8 cellular contexts compared by ENCODE assay signal in genomic region chr3:184362668-184363540, GRCh38. TPM values are rescaled to one million over a fixed set of nuclear protein-coding genes. Genes with fewer than 3 reads are reported as not detected.
DNase-seq lines count a peak whose midpoint lies in the region; ATAC-seq and TF ChIP-seq lines count a peak whose summit lies in the region.

No MANE protein-coding gene starts in this region.

- peak; percentile 56 to 65 for TF ChIP-seq RAD21 in liver (IDR thresholded peaks at IDR 0.05)

- TF ChIP-seq CTCF in CD14-positive monocyte (IDR thresholded peaks at IDR 0.05) = peak; percentile 63
- peak; percentile 38 for TF ChIP-seq CTCF in liver (IDR thresholded peaks at IDR 0.05; ENCODE audit: low read depth, low read length, missing input control)

- peak overlapping the region; percentile 92 to 98 for H3K27ac ChIP-seq in liver (ENCODE audit: low read depth in 1 of 2, low read length in 2 of 2)

- peaks cover 23 to 30% of the 10 kb centered on the region in 2 donors for H3K36me3 Mint-ChIP-seq in CD14-positive monocyte

- H3K4me3 ChIP-seq in liver (ENCODE audit: low read depth in 1 of 3, low read length in 3 of 3) = peak overlapping the region; percentile 88 to 97 (median 96)

- intact Hi-C loops in CD14-positive monocyte (cut with micrococcal nuclease) = no loop called here

- H3K4me3 Mint-ChIP-seq in CD14-positive monocyte = peak overlapping the region; percentile 94 to 99

- H3K9me3 ChIP-seq in liver (ENCODE audit: control insufficient read depth in 4 of 4, low read length in 3 of 4) = no peaks in the 10 kb centered on the region

- peaks cover 0 to 2% (median 0%) of the 10 kb centered on the region in 7 donors for H3K9me3 Mint-ChIP-seq in CD14-positive monocyte

- H3K27me3 Mint-ChIP-seq in CD14-positive monocyte (ENCODE audit: low read depth in 3 of 3) = peaks cover 12 to 17% (median 15%) of the 10 kb centered on the region in 3 donors

- ATAC-seq in GM19351 (IDR thresholded peaks at IDR 0.05; ENCODE audit: unreplicated experiment) = peak; percentile 83
- ATAC-seq in HG03521 (IDR thresholded peaks at IDR 0.05; ENCODE audit: unreplicated experiment) = peak; percentile 87

- peak overlapping the region; percentile 92 for H3K9ac ChIP-seq in liver (ENCODE audit: low read depth in 1 of 2, low read length in 2 of 2)

- no peaks in the 10 kb centered on the region for H3K27me3 ChIP-seq in liver (ENCODE audit: control insufficient read depth in 4 of 4, insufficient read depth in 4 of 4, low read length in 3 of 4)

- H3K27ac Mint-ChIP-seq in CD14-positive monocyte = peak overlapping the region; percentile 87 to 95 (median 93)

- peaks cover 30% of the 10 kb centered on the region for H3K4me1 Mint-ChIP-seq in CD14-positive monocyte

- under 1% methylated on average over 67 of the region's 67 CpGs for WGBS in liver

- H3K4me1 ChIP-seq in liver (ENCODE audit: control insufficient read depth in 4 of 4, insufficient read depth in 4 of 4, low read length in 3 of 4) = peaks cover 2 to 28% (median 12%) of the 10 kb centered on the region in 4 donors

- H3K36me3 ChIP-seq in liver (ENCODE audit: control insufficient read depth in 4 of 4, insufficient read depth in 3 of 4, low read depth in 1 of 4, low read length in 3 of 4) = peaks cover 0 to 12% (median 2%) of the 10 kb centered on the region in 4 donors

- DNase-seq in CD14-positive monocyte (ENCODE audit: low spot score) (peak; percentile 91), NCI-H69 (lab: John Stamatoyannopoulos, UW) (peak; percentile 99), dermis blood vessel endothelial cell (peak; percentile 97)
- DNase-seq in activated CD4-positive, alpha-beta T cell treated with anti-CD3 and anti-CD28 coated beads, Interleukin-2, amount 50 U/mL, for 24 hours (ENCODE audit: low read depth in 1 of 2, low spot score in 1 of 2) = peak; percentile 91 to 95
- peak; percentile 96 for DNase-seq in stimulated activated CD4-positive, alpha-beta T cell treated with anti-CD3 and anti-CD28 coated beads, Interleukin-4, amount 100 ng/mL, for 24 hours

TF ChIP-seq in liver, 16 proteins besides CTCF, POLR2A, EP300 and RAD21:
- TF ChIP-seq EGR1 (IDR thresholded peaks at IDR 0.05; ENCODE audit: low read depth in 2 of 2) = peak; percentile 65 to 72
- TF ChIP-seq HNF4A (conservative IDR thresholded peaks at IDR 0.05) = peak; percentile 80 to 92
- no peak for TF ChIP-seq NR2F2 (IDR thresholded peaks at IDR 0.05)
- TF ChIP-seq TAF1 (conservative IDR thresholded peaks at IDR 0.05) = no peak
- TF ChIP-seq FOXA1 (IDR thresholded peaks at IDR 0.05) = peak; percentile 31
- TF ChIP-seq ZBTB33 (IDR thresholded peaks at IDR 0.05) = no peak
- peak; percentile 75 for TF ChIP-seq REST (IDR thresholded peaks at IDR 0.05)
- no peak for TF ChIP-seq FOXA2 (IDR thresholded peaks at IDR 0.05)
- no peak for TF ChIP-seq ATF3 (IDR thresholded peaks at IDR 0.05)
- peak; percentile 66 for TF ChIP-seq HNF4G (IDR thresholded peaks at IDR 0.05)
- peak; percentile 82 to 96 for TF ChIP-seq GABPA (IDR thresholded peaks at IDR 0.05 in 1 of 2, conservative IDR thresholded peaks at IDR 0.05 in 1 of 2)
- TF ChIP-seq RXRA (IDR thresholded peaks at IDR 0.05) = peak; percentile 36 to 56
- peak; percentile 82 for TF ChIP-seq MAX (IDR thresholded peaks at IDR 0.05)
- peak; percentile 44 for TF ChIP-seq YY1 (IDR thresholded peaks at IDR 0.05)
- TF ChIP-seq SP1 (IDR thresholded peaks at IDR 0.05) = peak; percentile 79
- TF ChIP-seq JUND (IDR thresholded peaks at IDR 0.05) = no peak

RNA-seq across cellular contexts. Expression of gene POLR2H, which starts 1.4 kb away (rescaled TPM):
- 10 to 100 TPM; 21.7 to 24.6 TPM for polyA plus RNA-seq in CD14-positive monocyte
- total RNA-seq in dermis blood vessel endothelial cell = 91.2 and 135 TPM in 2 replicates
- total RNA-seq in liver = 10 to 100 TPM; 25.7 to 55.7 TPM
- polyA plus RNA-seq in liver = 10 to 100 TPM; 43.1 to 43.9 TPM

RNA-seq across cellular contexts. Expression of gene CLCN2, which starts 1.5 kb away (rescaled TPM):
- polyA plus RNA-seq in CD14-positive monocyte (under 1 TPM in 1 of 2 donors, not detected in 1; 0.16 TPM), liver (1 to 10 TPM; 1.1 to 1.6 TPM)
- total RNA-seq in dermis blood vessel endothelial cell (3.2 and 5.4 TPM in 2 replicates), liver (1 to 10 TPM; 3.6 to 3.9 TPM)

RNA-seq across cellular contexts. Expression of gene THPO, which starts 15.1 kb away (rescaled TPM):
- polyA plus RNA-seq in CD14-positive monocyte (not detected), liver (10 to 100 TPM; 11.9 to 14.4 TPM)
- total RNA-seq in dermis blood vessel endothelial cell (not detected in 2 replicates), liver (1 to 10 TPM; 3.9 to 6.0 TPM)

RNA-seq across cellular contexts. Expression of gene CHRD, which starts 16.9 kb away (rescaled TPM):
- not detected for polyA plus RNA-seq in CD14-positive monocyte
- 0.23 and 0.34 TPM in 2 replicates for total RNA-seq in dermis blood vessel endothelial cell
- 10 to 100 TPM; 21.7 to 66.4 TPM for total RNA-seq in liver
- polyA plus RNA-seq in liver = 10 to 100 TPM in 1 of 2 donors, 1 to 10 TPM in 1; 9.2 to 48.1 TPM

RNA-seq across cellular contexts. Expression of gene FAM131A, which starts 25.5 kb away (rescaled TPM):
- polyA plus RNA-seq in CD14-positive monocyte (1 to 10 TPM; 5.8 to 7.7 TPM), liver (1 to 10 TPM in 1 of 2 donors, under 1 TPM in 1; 0.81 to 1.9 TPM)
- total RNA-seq in dermis blood vessel endothelial cell (32.9 and 50.5 TPM in 2 replicates), liver (1 to 10 TPM; 3.5 to 5.7 TPM)

Comparison
In these comparisons a context has a peak if more than half of its experiments do, and no peak if none do; other contexts are left out.
1. Peak in every context shown above with its lines: DNase-seq, ATAC-seq, H3K4me3 ChIP-seq and H3K27ac ChIP-seq.